Comparison of ENCODE assay signal across 1 cellular context in the genomic region with DNA sequence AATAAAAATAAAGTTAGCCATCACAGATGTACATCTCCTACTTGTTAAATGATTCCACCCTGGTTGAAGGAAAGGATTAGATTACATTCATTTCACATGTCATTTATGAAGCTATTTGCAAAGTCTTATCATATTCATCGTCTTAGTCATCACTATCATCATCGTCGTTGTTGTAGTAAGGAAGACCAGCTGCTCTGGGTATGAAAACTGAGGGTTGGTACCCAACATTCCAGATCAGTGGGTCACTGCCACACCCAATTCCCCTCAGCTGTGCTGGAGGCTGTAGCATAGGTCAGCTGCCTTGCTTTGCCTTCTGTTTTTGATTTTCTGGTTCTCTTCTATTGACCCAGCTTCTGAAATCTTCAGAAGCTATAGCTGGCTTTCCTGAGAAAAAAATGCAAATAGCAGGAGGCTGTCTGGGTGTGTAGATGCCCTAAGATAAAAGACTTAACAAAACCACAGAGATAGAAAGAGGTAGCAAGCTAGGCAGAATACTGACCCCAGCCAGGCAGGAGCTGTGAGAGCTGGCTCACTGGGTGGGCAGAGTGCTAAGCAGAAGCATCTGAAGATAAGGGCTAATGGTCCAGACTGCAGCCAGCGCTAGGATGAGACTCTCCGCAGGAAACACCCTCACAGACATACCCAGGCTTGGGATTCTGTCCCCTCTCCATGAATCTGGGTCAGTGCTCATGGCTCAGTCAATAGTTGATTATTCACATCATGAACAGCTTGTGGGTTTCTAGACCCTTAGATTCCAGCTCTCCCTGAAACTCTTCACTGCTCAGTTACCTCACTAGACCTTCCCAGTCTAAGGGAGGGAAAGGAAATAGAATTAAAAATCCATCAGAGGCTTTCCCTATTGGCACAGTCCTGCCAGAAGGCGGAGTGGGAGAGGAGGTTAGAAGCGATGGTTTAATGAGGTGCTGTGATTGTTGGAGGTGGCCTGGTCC.
A peak's percentile ranks its signal among the peaks of the same experiment; 100 is the strongest.
TF ChIP-seq lines count a peak whose summit lies in the region.

No MANE protein-coding gene starts in this region.

TF ChIP-seq in A549, 52 proteins besides CTCF, POLR2A, EP300 and RAD21 (continued from another document):
- TF ChIP-seq REST (IDR thresholded peaks at IDR 0.05) (no peak), GATA3 (IDR thresholded peaks at IDR 0.05; ENCODE audit: borderline replicate concordance) (peak; percentile 69; the same call in 1 of the 2 replicates), TFCP2L1 (CRISPR knock-in tag; IDR thresholded peaks at IDR 0.05) (no peak), FOSL2 (IDR thresholded peaks at IDR 0.05) (peak; percentile 54; the same call in 1 of the 2 replicates), FOSL2 (CRISPR knock-in tag; IDR thresholded peaks at IDR 0.05) (peak; percentile 62), MAX (IDR thresholded peaks at IDR 0.05) (no peak), PBX3 (IDR thresholded peaks at IDR 0.05) (peak; percentile 71; the same call in 1 of the 2 replicates), FOSB (CRISPR knock-in tag; IDR thresholded peaks at IDR 0.05) (no peak)
